Comparison of ENCODE assay signal across 20 cellular contexts in genomic region chr2:105574796-105575344, GRCh38.
"Had no signal": no experiment of that assay in that cellular context is flagged by ENCODE, and none has a peak within 500 bp of the region (broad histone marks: within the 10 kb centered on the region; RNA-seq: fewer than 3 reads in every experiment).

No MANE protein-coding gene starts in this region.

- H3K36me3 ChIP-seq: esophagus muscularis mucosa, gastroesophageal sphincter, left ventricle myocardium inferior, neural progenitor cell, tibial nerve, WERI-Rb-1 had no signal

- DNase-seq: activated CD4-positive, alpha-beta T cell treated with anti-CD3 and anti-CD28 coated beads for 1 hour; activated CD4-positive, alpha-beta T cell treated with anti-CD3 and anti-CD28 coated beads, Interleukin-2, amount 50 U/mL, for 4 hours; activated CD8-positive, alpha-beta memory T cell treated with anti-CD3 and anti-CD28 coated beads, Interleukin-2, amount 50 U/mL, for 4 hours; activated gamma-delta T cell; activated T-cell treated with anti-CD3 and anti-CD28 coated beads, Interleukin-2, amount 50 U/mL, for 48 hours; aorta; dermis blood vessel endothelial cell; effector memory CD8-positive, alpha-beta T cell; head of caudate nucleus; hypothalamus; left ventricle myocardium inferior; naive thymus-derived CD4-positive, alpha-beta T cell; stimulated activated CD4-positive, alpha-beta T cell treated with anti-CD3 and anti-CD28 coated beads, Interleukin-2, amount 100 ng/mL, for 48 hours; stimulated activated CD8-positive, alpha-beta memory T cell treated with anti-CD3 and anti-CD28 coated beads, Interleukin-4, amount 100 ng/mL, for 48 hours; stimulated activated naive CD4-positive, alpha-beta T cell; WERI-Rb-1 had no signal

- H3K4me2 ChIP-seq: neural progenitor cell had no signal

- H3K27ac ChIP-seq: neural progenitor cell, tibial nerve, WERI-Rb-1 had no signal

- H3K9me3 ChIP-seq: esophagus muscularis mucosa, gastroesophageal sphincter, left ventricle myocardium inferior, tibial nerve had no signal

- H3K27me3 ChIP-seq: esophagus muscularis mucosa, gastroesophageal sphincter, neural progenitor cell, tibial nerve had no signal

- H3K9ac ChIP-seq: neural progenitor cell had no signal

- ATAC-seq: effector memory CD8-positive, alpha-beta T cell; gastroesophageal sphincter; naive thymus-derived CD4-positive, alpha-beta T cell had no signal

- H2AFZ ChIP-seq: neural progenitor cell had no signal

- H3K4me3 ChIP-seq: esophagus muscularis mucosa, gastroesophageal sphincter, left ventricle myocardium inferior, neural progenitor cell, tibial nerve had no signal
